In genomic region chr17:30235386-30236296, GRCh38 we compare ENCODE assay signal across 8 cellular contexts. TPM values are rescaled to one million over a fixed set of nuclear protein-coding genes. Genes with fewer than 3 reads are reported as not detected.
A peak's percentile ranks its signal among the peaks of the same experiment; 100 is the strongest.
DNase-seq lines count a peak whose midpoint lies in the region; ATAC-seq and TF ChIP-seq lines count a peak whose summit lies in the region.

TSS of gene SLC6A4 (minus strand) at chr17:30235697. CDS start at chr17:30221958, 13,739 bp downstream.

- H3K9me3 ChIP-seq in HUES6 (ENCODE audit: control insufficient read depth, insufficient read depth, low read depth, low read length) (no peaks in the 10 kb centered on the region), ectodermal cell (ENCODE audit: control insufficient read depth, low read length) (no peaks in the 10 kb centered on the region), muscle layer of duodenum (ENCODE audit: control insufficient read depth in 1 of 2, low read length in 2 of 2) (no peaks in the 10 kb centered on the region)

- TF ChIP-seq CTCF in Calu3 (IDR thresholded peaks at IDR 0.05; ENCODE audit: unreplicated experiment), result no peak

- H3K4me1 ChIP-seq in HUES6 (ENCODE audit: control insufficient read depth, insufficient read depth, low read length) (peaks cover 20% of the 10 kb centered on the region), ectodermal cell (ENCODE audit: control insufficient read depth, insufficient read depth, low read length) (peaks cover 28% of the 10 kb centered on the region), muscle layer of duodenum (ENCODE audit: control insufficient read depth in 1 of 2, insufficient read depth in 2 of 2, low read length in 2 of 2) (peaks cover 0 to 36% of the 10 kb centered on the region in 2 donors)

- H3K27me3 ChIP-seq in HUES6 (ENCODE audit: control insufficient read depth, insufficient read depth, low read length) (peaks cover 85% of the 10 kb centered on the region), ectodermal cell (ENCODE audit: control insufficient read depth, insufficient read depth, low read length, poor library complexity, severe bottlenecking) (peaks cover 91% of the 10 kb centered on the region), muscle layer of duodenum (ENCODE audit: low read depth, low read length) (peaks cover 26% of the 10 kb centered on the region)

- H3K4me3 Mint-ChIP-seq in Calu3 (ENCODE audit: low read depth, unreplicated experiment), result peak within 1 kb of the TSS; percentile 77

- H3K27me3 Mint-ChIP-seq in Calu3 (ENCODE audit: unreplicated experiment), result peaks cover 88% of the 10 kb centered on the region

- intact Hi-C loops in Calu3 (cut with micrococcal nuclease; ENCODE audit: unreplicated experiment), result loop anchor here (5.0 to 10.0 kb wide), 2 partner anchors 111 to 133 kb away; no protein-coding TSS in a partner anchor

- H3K4me1 Mint-ChIP-seq in Calu3 (ENCODE audit: low read depth, unreplicated experiment), result no peaks in the 10 kb centered on the region

- DNase-seq in Calu3 (peak; percentile 27), A172 (ENCODE audit: low spot score) (no peak), COR-L47 (lab: John Stamatoyannopoulos, UW) (no peak)
- no peak for DNase-seq in stimulated activated CD4-positive, alpha-beta T cell treated with anti-CD3 and anti-CD28 coated beads, Interleukin-4, amount 100 ng/mL, for 4 hours

- no TSS peak for BruUV-seq in Calu3 (replicated peaks; lab: Mats Ljungman, UMichigan)

- peak within 1 kb of the TSS; percentile 68 for H3K4me3 ChIP-seq in HUES6 (ENCODE audit: low read depth, low read length)
- peak within 1 kb of the TSS; percentile 21 for H3K4me3 ChIP-seq in ectodermal cell (ENCODE audit: insufficient read depth, low read depth, low read length)
- H3K4me3 ChIP-seq in muscle layer of duodenum (ENCODE audit: low read depth in 1 of 2, low read length in 2 of 2), result peak within 1 kb of the TSS; percentile 47 to 70

- 6 to 7% methylated on average over 82 of the region's 82 CpGs for WGBS in ectodermal cell, 2 experiments

- H3K9ac ChIP-seq in HUES6 (ENCODE audit: low read length), result no peak within 1 kb of the TSS

- no peak for ATAC-seq in GM18505 (IDR thresholded peaks at IDR 0.05; ENCODE audit: unreplicated experiment)

- no peaks in the 10 kb centered on the region for H3K36me3 Mint-ChIP-seq in Calu3 (ENCODE audit: insufficient read depth, unreplicated experiment)

- TF ChIP-seq POLR2A in GM18505 (IDR thresholded peaks at IDR 0.05; ENCODE audit: borderline replicate concordance, extremely low read depth, insufficient read depth, insufficient read length), result no peak

- H3K27ac ChIP-seq in HUES6 (ENCODE audit: low read depth, low read length) (no peak within 1 kb of the TSS), ectodermal cell (ENCODE audit: insufficient read depth, low read depth, low read length, poor library complexity, severe bottlenecking) (no peak within 1 kb of the TSS), muscle layer of duodenum (ENCODE audit: low read length) (no peak within 1 kb of the TSS)

- no peaks in the 10 kb centered on the region for H3K9me3 Mint-ChIP-seq in Calu3 (ENCODE audit: low read depth, unreplicated experiment)

- H3K36me3 ChIP-seq in HUES6 (ENCODE audit: control insufficient read depth, insufficient read depth, low read length) (no peaks in the 10 kb centered on the region), ectodermal cell (ENCODE audit: control insufficient read depth, insufficient read depth, low read length) (no peaks in the 10 kb centered on the region), muscle layer of duodenum (ENCODE audit: control insufficient read depth in 1 of 2, insufficient read depth in 2 of 2, low read length in 2 of 2) (no peaks in the 10 kb centered on the region)

- CTCF ChIA-PET in Calu3 (lab: Charles Lee), result interaction anchor here (0.5 to 5.1 kb wide), 4 partner anchors 26 to 1078 kb away, joined by 3 to 29 read pairs (median 10); no protein-coding TSS in a partner anchor

- H3K27ac Mint-ChIP-seq in Calu3 (ENCODE audit: unreplicated experiment), result no peak within 1 kb of the TSS

RNA-seq across cellular contexts. Expression of gene SLC6A4, which starts in this region (rescaled TPM):
- not detected in 2 replicates for total RNA-seq in Calu3 (2022)
- polyA plus RNA-seq in ectodermal cell (2013, experiment 1 of 4), result not detected
- polyA plus RNA-seq in ectodermal cell (2013, experiment 2 of 4), result 0.20 TPM
- not detected for polyA plus RNA-seq in ectodermal cell (2013, experiment 3 of 4)
- 0.04 TPM for polyA plus RNA-seq in ectodermal cell (2013, experiment 4 of 4)
- 0.07 TPM in 1 of 2 replicates, not detected in the other for total RNA-seq in A172 (2014; rRNA removed; shearing (Covaris generic))

Comparison
In these comparisons a context has a peak if more than half of its experiments do, and no peak if none do; other contexts are left out.
1. Peak in DNase-seq in Calu3; RNA of the gene not detected or under 1 TPM.